ENCODE assay signal across 28 cellular contexts in genomic region chr17:17807440-17807839, GRCh38. TPM values are rescaled to one million over a fixed set of nuclear protein-coding genes. Genes with fewer than 3 reads are reported as not detected.
DNase-seq lines count a peak whose midpoint lies in the region; ATAC-seq and TF ChIP-seq lines count a peak whose summit lies in the region.
"Had no signal": no experiment of that assay in that cellular context is flagged by ENCODE, and none has a peak within 500 bp of the region (broad histone marks: within the 10 kb centered on the region; RNA-seq: fewer than 3 reads in every experiment).

No MANE protein-coding gene starts in this region.

- no peak overlapping the region; the same call in 1 of the 2 replicates for H3K27ac ChIP-seq in BLaER1
- peak overlapping the region; percentile 3; the same call in 1 of the 2 replicates for H3K27ac ChIP-seq in HCT116 (ENCODE audit: low read depth, low read length)
- peak overlapping the region in 1 of 3 donors; percentile 38 for H3K27ac ChIP-seq in right lobe of liver
- no peak overlapping the region for H3K27ac ChIP-seq in ascending aorta
- H3K27ac ChIP-seq: gastrocnemius medialis had no signal

- no peak for DNase-seq in HCT116 (ENCODE audit: low read depth, low spot score)
- peak in 1 of 3 donors; percentile 76 for DNase-seq in right lobe of liver
- no peak for DNase-seq in ascending aorta (ENCODE audit: low spot score in 2 of 2)
- DNase-seq in NCI-H1092 (lab: John Stamatoyannopoulos, UW) = no peak
- no peak for DNase-seq in stimulated activated CD4-positive, alpha-beta T cell treated with anti-CD3 and anti-CD28 coated beads, Interleukin-1b, Interleukin-23, amount 100 ng/mL, for 48 hours
- no peak for DNase-seq in GM03348 (ENCODE audit: low spot score)
- DNase-seq: activated CD4-positive, alpha-beta memory T cell treated with anti-CD3 and anti-CD28 coated beads for 36 hours; activated CD8-positive, alpha-beta memory T cell treated with anti-CD3 and anti-CD28 coated beads, Interleukin-2, amount 50 U/mL, for 48 hours; activated effector memory CD4-positive, alpha-beta T cell treated with Interleukin-2 at 50 U/mL for 16 hours; activated naive CD8-positive, alpha-beta T cell treated with anti-CD3 and anti-CD28 coated beads, Interleukin-2, amount 10 ng/mL, durations not matched to agents 7 days and 5 days; CD4-positive, alpha-beta T cell; central memory CD4-positive, alpha-beta T cell; cortex of kidney; gastrocnemius medialis; NCI-H1048; NCI-H187; NCI-H2171; stimulated activated CD4-positive, alpha-beta T cell treated with anti-CD3 and anti-CD28 coated beads, Interleukin-15, amount 100 ng/mL, for 24 hours; stimulated activated naive B cell treated with anti-CD40 and anti-IgM and Interleukin-4, amounts not matched to agents 10 μg/mL and 1 μg/mL and 100 μg/mL, for 72 hours; substantia nigra; T-helper 2 cell had no signal

- H3K36me3 ChIP-seq in BLaER1 = peaks cover 83% of the 10 kb centered on the region
- peaks cover 2 to 22% of the 10 kb centered on the region in 2 experiments for H3K36me3 ChIP-seq in HCT116 (ENCODE audit: control insufficient read depth in 1 of 2, insufficient read depth in 2 of 2, low read length in 2 of 2)
- peaks cover 0 to 9% (median 0%) of the 10 kb centered on the region in 4 donors for H3K36me3 ChIP-seq in right lobe of liver
- peaks cover 3 to 11% of the 10 kb centered on the region in 2 donors for H3K36me3 ChIP-seq in ascending aorta

- H3K27ac Mint-ChIP-seq in activated T-helper 17 cell treated with anti-CD3 and anti-CD28 coated beads, Interleukin-2, amount 50 U/mL, for 72 hours = no peak overlapping the region
- H3K27ac Mint-ChIP-seq: activated CD4-positive, alpha-beta memory T cell treated with anti-CD3 and anti-CD28 coated beads for 36 hours; IgD-negative memory B cell; natural killer cell treated with Interleukin-12 subunit alpha and Interleukin-12 subunit beta and Interleukin-15 and Interleukin-18, amount 100 ng/mL, for 72 hours had no signal

- no TSS peak for BruUV-seq in HCT116 (replicated peaks; lab: Mats Ljungman, UMichigan)

- H2AFZ ChIP-seq in HCT116 (ENCODE audit: low read depth, low read length, poor library complexity, severe bottlenecking) = no peak overlapping the region

- H3K9me2 ChIP-seq in HCT116 (ENCODE audit: insufficient read depth) = no peaks in the 10 kb centered on the region

- no peak overlapping the region for H3K9ac ChIP-seq in BLaER1
- no peak overlapping the region for H3K9ac ChIP-seq in HCT116 (ENCODE audit: low read length)

- intact Hi-C loops in HCT116 (cut with micrococcal nuclease) = no loop called here
- intact Hi-C loops in right lobe of liver (cut with DNase I) = no loop called here
- intact Hi-C loops in ascending aorta (cut with DNase I) = no loop called here

- H3K4me1 Mint-ChIP-seq in activated T-helper 17 cell treated with anti-CD3 and anti-CD28 coated beads, Interleukin-2, amount 50 U/mL, for 72 hours = no peaks in the 10 kb centered on the region

- RAD21 ChIA-PET in HCT116 (lab: Charles Lee; ENCODE audit: low non-redundant PET in 1 of 2, low total read pairs in 2 of 2, uncharacterized antibody in 2 of 2, unreplicated experiment in 2 of 2) = no interaction called here

- TF ChIP-seq POLR2A in HCT116 (IDR thresholded peaks at IDR 0.05; ENCODE audit: borderline replicate concordance, extremely low read depth, insufficient read depth, insufficient read length) (no peak), right lobe of liver (IDR thresholded peaks at IDR 0.05) (no peak)

- ATAC-seq in HCT116 = no peak
- ATAC-seq in activated T-helper 17 cell treated with anti-CD3 and anti-CD28 coated beads, Interleukin-2, amount 50 U/mL, for 72 hours (replicated peaks) = peak; percentile 3
- peak in 3 of 4 donors; percentile 1 to 17 (median 9) for ATAC-seq in right lobe of liver
- ATAC-seq: activated CD4-positive, CD25-positive, alpha-beta regulatory T cell treated with anti-CD3 and anti-CD28 coated beads, Interleukin-2, amount 50 U/mL, for 24 hours; gastrocnemius medialis; natural killer cell treated with Interleukin-12 subunit alpha and Interleukin-12 subunit beta and Interleukin-15 and Interleukin-18, amount 100 ng/mL, for 72 hours; SK-N-SH treated with all-trans-retinoic acid at 6 μM for 48 hours; stimulated activated naive B cell treated with anti-CD40 and anti-IgM and Interleukin-4, amounts not matched to agents 10 μg/mL and 1 μg/mL and 100 μg/mL, for 72 hours had no signal

- no peak for TF ChIP-seq RAD21 in HCT116 (IDR thresholded peaks at IDR 0.05; ENCODE audit: low read depth)

- no peak for TF ChIP-seq CTCF in HCT116 (IDR thresholded peaks at IDR 0.05 in 2 of 3, conservative IDR thresholded peaks at IDR 0.05 in 1 of 3; ENCODE audit: borderline replicate concordance in 1 of 3, insufficient read depth in 1 of 3, low read depth in 2 of 3, low read length in 2 of 3)
- TF ChIP-seq CTCF in right lobe of liver (IDR thresholded peaks at IDR 0.05) = no peak
- TF ChIP-seq CTCF in ascending aorta (IDR thresholded peaks at IDR 0.05) = no peak

- WGBS in right lobe of liver (ENCODE audit: insufficient coverage, low coverage, low lambda C conversion rate, missing lambda C conversion rate) = no CpG with 5 or more reads among the region's 5 CpGs

- no peak overlapping the region for H3K4me3 ChIP-seq in BLaER1
- no peak overlapping the region for H3K4me3 ChIP-seq in HCT116 (replicated peaks in 1 of 2; ENCODE audit: low read depth in 1 of 2, low read length in 2 of 2)
- no peak overlapping the region for H3K4me3 ChIP-seq in right lobe of liver
- no peak overlapping the region for H3K4me3 ChIP-seq in ascending aorta
- H3K4me3 ChIP-seq: gastrocnemius medialis, lung had no signal

- POLR2A ChIA-PET in HCT116 (lab: Charles Lee) = interaction anchor here (2.1 kb wide), 1 partner anchor 29 kb away, joined by 6 read pairs; the partner anchor contains the start of gene SREBF1

- H3K27me3 ChIP-seq in BLaER1 (no peaks in the 10 kb centered on the region), HCT116 (ENCODE audit: insufficient read depth, low read length) (no peaks in the 10 kb centered on the region), right lobe of liver (no peaks in the 10 kb centered on the region), ascending aorta (no peaks in the 10 kb centered on the region)
- H3K27me3 ChIP-seq: gastrocnemius medialis had no signal

- CTCF ChIA-PET in HCT116 (lab: Charles Lee) = interaction anchor here (1.1 kb wide), 1 partner anchor 13 kb away, joined by 3 read pairs; no protein-coding TSS in a partner anchor

- H3K36me3 Mint-ChIP-seq in activated T-helper 17 cell treated with anti-CD3 and anti-CD28 coated beads, Interleukin-2, amount 50 U/mL, for 72 hours (ENCODE audit: low read depth) = peaks cover 22% of the 10 kb centered on the region
- H3K36me3 Mint-ChIP-seq: IgD-negative memory B cell; natural killer cell treated with Interleukin-12 subunit alpha and Interleukin-12 subunit beta and Interleukin-15 and Interleukin-18, amount 100 ng/mL, for 72 hours had no signal

- H3K9me3 ChIP-seq in BLaER1 (no peaks in the 10 kb centered on the region), HCT116 (ENCODE audit: control insufficient read depth in 1 of 2, insufficient read depth in 1 of 2, low read depth in 1 of 2, low read length in 2 of 2) (no peaks in the 10 kb centered on the region), right lobe of liver (no peaks in the 10 kb centered on the region), ascending aorta (no peaks in the 10 kb centered on the region)
- H3K9me3 ChIP-seq: gastrocnemius medialis had no signal

- H3K27me3 Mint-ChIP-seq in activated T-helper 17 cell treated with anti-CD3 and anti-CD28 coated beads, Interleukin-2, amount 50 U/mL, for 72 hours = no peaks in the 10 kb centered on the region
- H3K27me3 Mint-ChIP-seq: activated CD4-positive, alpha-beta memory T cell treated with anti-CD3 and anti-CD28 coated beads for 36 hours; activated naive CD8-positive, alpha-beta T cell treated with anti-CD3 and anti-CD28 coated beads, Interleukin-2, amount 10 ng/mL, durations not matched to agents 7 days and 5 days; CD4-positive, alpha-beta T cell; IgD-negative memory B cell; natural killer cell treated with Interleukin-12 subunit alpha and Interleukin-12 subunit beta and Interleukin-15 and Interleukin-18, amount 100 ng/mL, for 72 hours; stimulated activated naive B cell treated with anti-CD40 and anti-IgM and Interleukin-4, amounts not matched to agents 10 μg/mL and 1 μg/mL and 100 μg/mL, for 72 hours had no signal

- H3K4me2 ChIP-seq in BLaER1 = peak overlapping the region; percentile 26
- no peak overlapping the region for H3K4me2 ChIP-seq in HCT116 (ENCODE audit: low read length)

- H3K79me2 ChIP-seq in HCT116 (ENCODE audit: insufficient read depth, low read length) = peaks cover 4% of the 10 kb centered on the region; the same call in 1 of the 2 replicates

- H3K9me3 Mint-ChIP-seq in activated T-helper 17 cell treated with anti-CD3 and anti-CD28 coated beads, Interleukin-2, amount 50 U/mL, for 72 hours = no peaks in the 10 kb centered on the region
- H3K9me3 Mint-ChIP-seq: activated CD4-positive, alpha-beta memory T cell treated with anti-CD3 and anti-CD28 coated beads for 36 hours; activated naive CD8-positive, alpha-beta T cell treated with anti-CD3 and anti-CD28 coated beads, Interleukin-2, amount 10 ng/mL, durations not matched to agents 7 days and 5 days; CD4-positive, alpha-beta T cell; IgD-negative memory B cell; natural killer cell treated with Interleukin-12 subunit alpha and Interleukin-12 subunit beta and Interleukin-15 and Interleukin-18, amount 100 ng/mL, for 72 hours; stimulated activated naive B cell treated with anti-CD40 and anti-IgM and Interleukin-4, amounts not matched to agents 10 μg/mL and 1 μg/mL and 100 μg/mL, for 72 hours had no signal

- H3K4me3 Mint-ChIP-seq in activated T-helper 17 cell treated with anti-CD3 and anti-CD28 coated beads, Interleukin-2, amount 50 U/mL, for 72 hours = no peak overlapping the region
- H3K4me3 Mint-ChIP-seq: activated CD4-positive, alpha-beta memory T cell treated with anti-CD3 and anti-CD28 coated beads for 36 hours; activated naive CD8-positive, alpha-beta T cell treated with anti-CD3 and anti-CD28 coated beads, Interleukin-2, amount 10 ng/mL, durations not matched to agents 7 days and 5 days; CD4-positive, alpha-beta T cell; IgD-negative memory B cell; natural killer cell treated with Interleukin-12 subunit alpha and Interleukin-12 subunit beta and Interleukin-15 and Interleukin-18, amount 100 ng/mL, for 72 hours had no signal

- H3K4me1 ChIP-seq in BLaER1 (peaks cover 46% of the 10 kb centered on the region), HCT116 (ENCODE audit: control insufficient read depth in 1 of 2, insufficient read depth in 2 of 2, low read length in 2 of 2) (peaks cover 4 to 33% of the 10 kb centered on the region in 2 experiments; a peak in 3 of 4 replicates), right lobe of liver (peaks cover 0 to 46% (median 9%) of the 10 kb centered on the region in 4 donors), ascending aorta (peaks cover 0 to 2% of the 10 kb centered on the region in 2 donors)

- H4K20me1 ChIP-seq in BLaER1 (peaks cover 90% of the 10 kb centered on the region), HCT116 (ENCODE audit: insufficient read depth) (no peaks in the 10 kb centered on the region)

RNA-seq across cellular contexts. Expression of gene SREBF1, which starts 29.3 kb away (rescaled TPM):
- total RNA-seq in HCT116 (2021; ENCODE audit: unreplicated experiment) = 298 TPM
- 252 and 301 TPM in 2 replicates for polyA plus RNA-seq in HCT116 (2012)
- total RNA-seq in activated T-helper 17 cell treated with anti-CD3 and anti-CD28 coated beads, Interleukin-2, amount 50 U/mL, for 72 hours = 10 to 100 TPM; 65.5 to 74.1 TPM
- total RNA-seq in right lobe of liver = 100 to 1,000 TPM in 4 of 6 experiments, 10 to 100 TPM in 2; 63.8 to 246 (median 173) TPM
- 141 TPM for total RNA-seq in ascending aorta
